In the genomic region with DNA sequence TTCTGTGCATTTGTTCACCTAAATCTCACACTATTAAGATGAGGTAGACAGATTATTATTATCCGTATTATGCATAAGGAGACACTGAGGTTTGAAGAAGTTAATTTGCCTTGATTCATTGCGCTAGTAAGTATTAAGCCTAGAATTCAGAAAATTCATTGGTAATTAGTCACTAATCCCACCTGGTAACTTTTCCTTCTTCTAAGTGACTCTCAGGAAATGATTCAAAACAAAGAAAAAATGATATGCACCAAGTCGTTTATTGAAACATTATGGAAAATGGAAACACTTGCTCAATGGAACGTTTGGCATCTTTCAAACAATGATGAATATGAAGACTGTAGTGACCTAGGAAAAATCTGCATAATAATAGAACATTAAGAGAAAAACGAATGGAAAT, we compare ENCODE assay signal across 35 cellular contexts. TPM values are rescaled to one million over a fixed set of nuclear protein-coding genes. Genes with fewer than 3 reads are reported as not detected.
"Had no signal": no experiment of that assay in that cellular context is flagged by ENCODE, and none has a peak within 500 bp of the region (broad histone marks: within the 10 kb centered on the region; RNA-seq: fewer than 3 reads in every experiment).

No MANE protein-coding gene starts in this region.

- H3K36me3 Mint-ChIP-seq: activated CD4-positive, alpha-beta memory T cell treated with anti-CD3 and anti-CD28 coated beads for 36 hours; activated naive CD4-positive, alpha-beta T cell treated with anti-CD3 and anti-CD28 coated beads, Interleukin-2, amount 50 U/mL, for 72 hours; T-cell had no signal

- H3K4me3 ChIP-seq: ascending aorta had no signal

- ATAC-seq: activated naive CD4-positive, alpha-beta T cell treated with anti-CD3 and anti-CD28 coated beads, Interleukin-2, amount 50 U/mL, for 72 hours; activated naive CD8-positive, alpha-beta T cell treated with anti-CD3 and anti-CD28 coated beads, Interleukin-2, amount 50 U/mL, for 24 hours; activated T-cell treated with anti-CD3 and anti-CD28 coated beads, Interleukin-2, amount 50 U/mL, for 4 hours; Panc1; T-cell had no signal

- H3K4me1 Mint-ChIP-seq: activated B cell treated with CpG ODN at 0.5 μM for 24 hours; activated CD4-positive, alpha-beta T cell treated with anti-CD3 and anti-CD28 coated beads, Interleukin-2, amount 10 ng/mL, durations not matched to agents 24 days and 14 days had no signal

- H3K4me3 Mint-ChIP-seq: activated B cell treated with CpG ODN at 0.5 μM for 24 hours; activated CD4-positive, alpha-beta memory T cell treated with anti-CD3 and anti-CD28 coated beads for 36 hours; activated CD4-positive, alpha-beta T cell treated with anti-CD3 and anti-CD28 coated beads, Interleukin-2, amount 10 ng/mL, durations not matched to agents 24 days and 14 days; activated naive CD8-positive, alpha-beta T cell treated with anti-CD3 and anti-CD28 coated beads, Interleukin-2, amount 50 U/mL, for 24 hours; activated T-cell treated with anti-CD3 and anti-CD28 coated beads, Interleukin-2, amount 50 U/mL, for 4 hours; T-cell had no signal

- H3K27ac Mint-ChIP-seq: activated B cell treated with CpG ODN at 0.5 μM for 24 hours; activated CD4-positive, alpha-beta memory T cell treated with anti-CD3 and anti-CD28 coated beads for 36 hours; activated CD4-positive, alpha-beta T cell treated with anti-CD3 and anti-CD28 coated beads, Interleukin-2, amount 10 ng/mL, durations not matched to agents 24 days and 14 days; activated naive CD4-positive, alpha-beta T cell treated with anti-CD3 and anti-CD28 coated beads, Interleukin-2, amount 50 U/mL, for 72 hours; activated naive CD8-positive, alpha-beta T cell treated with anti-CD3 and anti-CD28 coated beads, Interleukin-2, amount 50 U/mL, for 24 hours; T-cell had no signal

- H3K4me1 ChIP-seq: ascending aorta had no signal

- H3K9me3 Mint-ChIP-seq: activated B cell treated with CpG ODN at 0.5 μM for 24 hours; activated CD4-positive, alpha-beta memory T cell treated with anti-CD3 and anti-CD28 coated beads for 36 hours; activated CD4-positive, alpha-beta T cell treated with anti-CD3 and anti-CD28 coated beads, Interleukin-2, amount 10 ng/mL, durations not matched to agents 24 days and 14 days; activated naive CD4-positive, alpha-beta T cell treated with anti-CD3 and anti-CD28 coated beads, Interleukin-2, amount 50 U/mL, for 72 hours; activated naive CD8-positive, alpha-beta T cell treated with anti-CD3 and anti-CD28 coated beads, Interleukin-2, amount 50 U/mL, for 24 hours; activated T-cell treated with anti-CD3 and anti-CD28 coated beads, Interleukin-2, amount 50 U/mL, for 4 hours; T-cell had no signal

- H3K36me3 ChIP-seq: ascending aorta, brain microvascular endothelial cell had no signal

- FAIRE-seq: TTC549 had no signal

- H3K27ac ChIP-seq: ascending aorta, brain microvascular endothelial cell had no signal

- H3K27me3 ChIP-seq: ascending aorta had no signal

- DNase-seq: activated B cell treated with CpG ODN at 0.5 μM for 24 hours; activated CD4-positive, alpha-beta memory T cell treated with anti-CD3 and anti-CD28 coated beads for 36 hours; activated CD4-positive, alpha-beta T cell treated with anti-CD3 and anti-CD28 coated beads for 1 hour; activated CD4-positive, alpha-beta T cell treated with anti-CD3 and anti-CD28 coated beads, Interleukin-2, amount 10 ng/mL, durations not matched to agents 24 days and 14 days; activated CD8-positive, alpha-beta memory T cell treated with anti-CD3 and anti-CD28 coated beads for 24 hours; activated effector memory CD4-positive, alpha-beta T cell treated with anti-CD3 and anti-CD28 coated beads, Interleukin-2, amount 50 U/mL, for 16 hours; activated naive CD4-positive, alpha-beta T cell treated with Interleukin-2 at 50 U/mL for 16 hours; activated naive CD8-positive, alpha-beta T cell treated with anti-CD3 and anti-CD28 coated beads, Interleukin-2, amount 50 U/mL, for 24 hours; activated T-cell treated with anti-CD3 and anti-CD28 coated beads, Interleukin-2, amount 50 U/mL, for 4 hours; amniotic stem cell; brain microvascular endothelial cell; cerebellar nuclear complex; Kasumi-1; KBM-7; NCI-H1105 treated with DMSO at 0.1 percent for 48 hours; NCI-H1436 treated with DMSO at 0.1 percent for 48 hours; NCI-H187; NCI-H2081; NCI-H2171; NCI-H2227 treated with DMSO at 0.1 percent for 48 hours; NCI-H526 treated with DMSO at 0.1 percent for 48 hours; NCI-H82; Right ventricle myocardium superior; RPMI8226; T-cell; T-helper 2 cell; T1000 had no signal

- H3K9me3 ChIP-seq: ascending aorta had no signal

RNA-seq across cellular contexts. Expression of a gene that starts 15.2 kb away (rescaled TPM):
- total RNA-seq: activated B cell treated with CpG ODN at 0.5 μM for 24 hours; activated CD4-positive, alpha-beta memory T cell treated with anti-CD3 and anti-CD28 coated beads for 36 hours; activated CD4-positive, alpha-beta T cell treated with anti-CD3 and anti-CD28 coated beads, Interleukin-2, amount 10 ng/mL, durations not matched to agents 24 days and 14 days; activated naive CD4-positive, alpha-beta T cell treated with anti-CD3 and anti-CD28 coated beads, Interleukin-2, amount 50 U/mL, for 72 hours; activated T-cell treated with anti-CD3 and anti-CD28 coated beads, Interleukin-2, amount 50 U/mL, for 4 hours; ascending aorta; cardiac septum; NCI-H460; OCI-LY7; Right ventricle myocardium superior; SK-MEL-5; T-cell had no signal
